Comparison of ENCODE assay signal across 1 cellular context in the genomic region with DNA sequence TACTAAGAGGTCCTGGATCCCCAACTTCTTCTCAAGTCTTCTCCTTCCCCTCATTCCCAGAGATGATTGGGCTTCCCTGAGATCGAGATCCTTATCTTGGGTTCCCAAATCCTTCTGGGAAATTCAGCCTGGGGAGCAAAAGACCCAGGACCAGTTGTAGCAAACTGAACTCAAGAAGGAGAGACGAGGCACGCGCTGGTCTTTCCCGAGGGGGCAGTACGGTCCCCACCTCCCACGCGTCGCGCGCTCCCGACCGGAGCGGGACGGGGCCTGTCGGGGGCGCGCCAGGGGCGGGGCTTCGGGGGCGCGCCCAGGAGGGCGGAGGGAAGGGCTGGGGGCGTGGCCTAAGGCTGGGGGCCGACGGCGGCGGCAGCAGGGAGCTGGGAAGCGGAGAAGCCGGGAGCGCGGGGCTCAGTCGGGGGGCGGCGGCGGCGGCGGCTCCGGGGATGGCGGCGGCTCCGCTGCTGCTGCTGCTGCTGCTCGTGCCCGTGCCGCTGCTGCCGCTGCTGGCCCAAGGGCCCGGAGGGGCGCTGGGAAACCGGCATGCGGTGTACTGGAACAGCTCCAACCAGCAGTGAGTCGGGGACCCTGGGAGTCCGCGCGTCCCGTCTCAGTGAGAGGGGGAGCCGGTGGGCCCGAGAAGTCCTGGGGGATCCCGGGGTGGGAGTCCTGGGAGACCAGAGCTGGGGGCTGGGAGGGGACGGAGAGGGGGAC.
TF ChIP-seq lines count a peak whose summit lies in the region.

Gene EFNA3 (plus strand): TSS at position 342 of the 714 bp plus-strand sequence. CDS start 105 bp downstream, at position 447.

TF ChIP-seq in K562, 482 proteins besides CTCF, POLR2A, EP300 and RAD21 (continued from another document and continues in another):
- TF ChIP-seq THRAP3 (IDR thresholded peaks at IDR 0.05; ENCODE audit: borderline replicate concordance) (no peak), YY1 (IDR thresholded peaks at IDR 0.05; ENCODE audit: borderline replicate concordance in 1 of 3, control insufficient read depth in 1 of 3, extremely low read depth in 1 of 3, insufficient read depth in 3 of 3, insufficient read length in 1 of 3, insufficient replicate concordance in 2 of 3, low read depth in 1 of 3, low read length in 2 of 3) (peak in 1 of 3 experiments; percentile 10), TAF1 (IDR thresholded peaks at IDR 0.05; ENCODE audit: control insufficient read depth, extremely low read depth, insufficient read depth, low read length, severe bottlenecking) (peak; percentile 24), MAZ (CRISPR knock-in tag; conservative IDR thresholded peaks at IDR 0.05 in 1 of 2, IDR thresholded peaks at IDR 0.05 in 1 of 2) (peak; percentile 44 to 71; a peak in 3 of 4 replicates), ZNF280A (IDR thresholded peaks at IDR 0.05; ENCODE audit: low read depth, partially characterized antibody) (no peak), TRIM24 (IDR thresholded peaks at IDR 0.05) (no peak), CREB3 (tag; conservative IDR thresholded peaks at IDR 0.05; ENCODE audit: low read depth) (no peak), LARP7 (IDR thresholded peaks at IDR 0.05) (no peak), EZH2 (IDR thresholded peaks at IDR 0.05; ENCODE audit: borderline replicate concordance, low read depth, low read length) (no peak), HDGF (IDR thresholded peaks at IDR 0.05) (no peak), HEY1 (CRISPR knock-in tag; IDR thresholded peaks at IDR 0.05; ENCODE audit: borderline replicate concordance) (no peak), ZNF764 (CRISPR knock-in tag; IDR thresholded peaks at IDR 0.05; ENCODE audit: low read depth) (no peak), BHLHE40 (IDR thresholded peaks at IDR 0.05; ENCODE audit: low read length) (no peak), CCAR2 (IDR thresholded peaks at IDR 0.05; ENCODE audit: low read depth, low read length) (no peak), GATA2 (CRISPR knock-in tag; IDR thresholded peaks at IDR 0.05) (0 out of 2 replicates have a peak, but pooled peaks have one; percentile 59), PPARD (CRISPR knock-in tag; IDR thresholded peaks at IDR 0.05) (no peak), KDM2B (CRISPR knock-in tag; IDR thresholded peaks at IDR 0.05) (no peak; the same call in 1 of the 2 replicates), HMG20A (CRISPR knock-in tag; conservative IDR thresholded peaks at IDR 0.05) (no peak), ZFP91 (CRISPR knock-in tag; IDR thresholded peaks at IDR 0.05) (no peak), ARID1B (IDR thresholded peaks at IDR 0.05) (no peak), JUND (IDR thresholded peaks at IDR 0.05; ENCODE audit: borderline replicate concordance, low read depth, low read length) (no peak), JUND (tag; IDR thresholded peaks at IDR 0.05; ENCODE audit: borderline replicate concordance, low read depth, low read length) (no peak), CHD1 (IDR thresholded peaks at IDR 0.05; ENCODE audit: low read length) (no peak), ZNF561 (CRISPR knock-in tag; conservative IDR thresholded peaks at IDR 0.05) (no peak), MAFG (tag; conservative IDR thresholded peaks at IDR 0.05) (no peak), CBX8 (IDR thresholded peaks at IDR 0.05; ENCODE audit: borderline replicate concordance, extremely low read depth, low read depth, low read length, poor library complexity, severe bottlenecking) (no peak), BMI1 (IDR thresholded peaks at IDR 0.05; ENCODE audit: low read length) (no peak), ZNF277 (CRISPR knock-in tag; IDR thresholded peaks at IDR 0.05; ENCODE audit: borderline replicate concordance) (no peak), ZFP30 (CRISPR knock-in tag; IDR thresholded peaks at IDR 0.05; ENCODE audit: borderline replicate concordance) (no peak), TOE1 (IDR thresholded peaks at IDR 0.05; ENCODE audit: borderline replicate concordance) (no peak), TOE1 (CRISPR knock-in tag; IDR thresholded peaks at IDR 0.05; ENCODE audit: borderline replicate concordance, low read depth) (no peak), ZNF408 (CRISPR knock-in tag; IDR thresholded peaks at IDR 0.05; ENCODE audit: low read depth) (no peak), EGR1 (conservative IDR thresholded peaks at IDR 0.05) (peak; percentile 93)
- TF ChIP-seq, protein P1, sequence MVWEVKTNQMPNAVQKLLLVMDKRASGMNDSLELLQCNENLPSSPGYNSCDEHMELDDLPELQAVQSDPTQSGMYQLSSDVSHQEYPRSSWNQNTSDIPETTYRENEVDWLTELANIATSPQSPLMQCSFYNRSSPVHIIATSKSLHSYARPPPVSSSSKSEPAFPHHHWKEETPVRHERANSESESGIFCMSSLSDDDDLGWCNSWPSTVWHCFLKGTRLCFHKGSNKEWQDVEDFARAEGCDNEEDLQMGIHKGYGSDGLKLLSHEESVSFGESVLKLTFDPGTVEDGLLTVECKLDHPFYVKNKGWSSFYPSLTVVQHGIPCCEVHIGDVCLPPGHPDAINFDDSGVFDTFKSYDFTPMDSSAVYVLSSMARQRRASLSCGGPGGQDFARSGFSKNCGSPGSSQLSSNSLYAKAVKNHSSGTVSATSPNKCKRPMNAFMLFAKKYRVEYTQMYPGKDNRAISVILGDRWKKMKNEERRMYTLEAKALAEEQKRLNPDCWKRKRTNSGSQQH (CRISPR knock-in tag; IDR thresholded peaks at IDR 0.05) = no peak
- TF ChIP-seq, protein P2, sequence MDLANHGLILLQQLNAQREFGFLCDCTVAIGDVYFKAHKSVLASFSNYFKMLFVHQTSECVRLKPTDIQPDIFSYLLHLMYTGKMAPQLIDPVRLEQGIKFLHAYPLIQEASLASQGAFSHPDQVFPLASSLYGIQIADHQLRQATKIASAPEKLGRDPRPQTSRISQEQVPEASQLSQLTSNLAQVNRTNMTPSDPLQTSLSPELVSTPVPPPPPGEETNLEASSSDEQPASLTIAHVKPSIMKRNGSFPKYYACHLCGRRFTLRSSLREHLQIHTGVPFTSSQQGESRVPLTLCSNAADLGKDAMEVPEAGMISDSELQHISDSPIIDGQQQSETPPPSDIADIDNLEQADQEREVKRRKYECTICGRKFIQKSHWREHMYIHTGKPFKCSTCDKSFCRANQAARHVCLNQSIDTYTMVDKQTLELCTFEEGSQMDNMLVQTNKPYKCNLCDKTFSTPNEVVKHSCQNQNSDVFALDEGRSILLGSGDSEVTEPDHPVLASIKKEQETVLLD (IDR thresholded peaks at IDR 0.05) = no peak
- TF ChIP-seq, protein P3, sequence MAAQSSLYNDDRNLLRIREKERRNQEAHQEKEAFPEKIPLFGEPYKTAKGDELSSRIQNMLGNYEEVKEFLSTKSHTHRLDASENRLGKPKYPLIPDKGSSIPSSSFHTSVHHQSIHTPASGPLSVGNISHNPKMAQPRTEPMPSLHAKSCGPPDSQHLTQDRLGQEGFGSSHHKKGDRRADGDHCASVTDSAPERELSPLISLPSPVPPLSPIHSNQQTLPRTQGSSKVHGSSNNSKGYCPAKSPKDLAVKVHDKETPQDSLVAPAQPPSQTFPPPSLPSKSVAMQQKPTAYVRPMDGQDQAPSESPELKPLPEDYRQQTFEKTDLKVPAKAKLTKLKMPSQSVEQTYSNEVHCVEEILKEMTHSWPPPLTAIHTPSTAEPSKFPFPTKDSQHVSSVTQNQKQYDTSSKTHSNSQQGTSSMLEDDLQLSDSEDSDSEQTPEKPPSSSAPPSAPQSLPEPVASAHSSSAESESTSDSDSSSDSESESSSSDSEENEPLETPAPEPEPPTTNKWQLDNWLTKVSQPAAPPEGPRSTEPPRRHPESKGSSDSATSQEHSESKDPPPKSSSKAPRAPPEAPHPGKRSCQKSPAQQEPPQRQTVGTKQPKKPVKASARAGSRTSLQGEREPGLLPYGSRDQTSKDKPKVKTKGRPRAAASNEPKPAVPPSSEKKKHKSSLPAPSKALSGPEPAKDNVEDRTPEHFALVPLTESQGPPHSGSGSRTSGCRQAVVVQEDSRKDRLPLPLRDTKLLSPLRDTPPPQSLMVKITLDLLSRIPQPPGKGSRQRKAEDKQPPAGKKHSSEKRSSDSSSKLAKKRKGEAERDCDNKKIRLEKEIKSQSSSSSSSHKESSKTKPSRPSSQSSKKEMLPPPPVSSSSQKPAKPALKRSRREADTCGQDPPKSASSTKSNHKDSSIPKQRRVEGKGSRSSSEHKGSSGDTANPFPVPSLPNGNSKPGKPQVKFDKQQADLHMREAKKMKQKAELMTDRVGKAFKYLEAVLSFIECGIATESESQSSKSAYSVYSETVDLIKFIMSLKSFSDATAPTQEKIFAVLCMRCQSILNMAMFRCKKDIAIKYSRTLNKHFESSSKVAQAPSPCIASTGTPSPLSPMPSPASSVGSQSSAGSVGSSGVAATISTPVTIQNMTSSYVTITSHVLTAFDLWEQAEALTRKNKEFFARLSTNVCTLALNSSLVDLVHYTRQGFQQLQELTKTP (IDR thresholded peaks at IDR 0.05; ENCODE audit: low read depth in 1 of 2, partially characterized antibody in 2 of 2) = no peak
- TF ChIP-seq, protein P4, sequence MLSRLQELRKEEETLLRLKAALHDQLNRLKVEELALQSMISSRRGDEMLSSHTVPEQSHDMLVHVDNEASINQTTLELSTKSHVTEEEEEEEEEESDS (CRISPR knock-in tag; IDR thresholded peaks at IDR 0.05) = no peak
- TF ChIP-seq, protein P5, sequence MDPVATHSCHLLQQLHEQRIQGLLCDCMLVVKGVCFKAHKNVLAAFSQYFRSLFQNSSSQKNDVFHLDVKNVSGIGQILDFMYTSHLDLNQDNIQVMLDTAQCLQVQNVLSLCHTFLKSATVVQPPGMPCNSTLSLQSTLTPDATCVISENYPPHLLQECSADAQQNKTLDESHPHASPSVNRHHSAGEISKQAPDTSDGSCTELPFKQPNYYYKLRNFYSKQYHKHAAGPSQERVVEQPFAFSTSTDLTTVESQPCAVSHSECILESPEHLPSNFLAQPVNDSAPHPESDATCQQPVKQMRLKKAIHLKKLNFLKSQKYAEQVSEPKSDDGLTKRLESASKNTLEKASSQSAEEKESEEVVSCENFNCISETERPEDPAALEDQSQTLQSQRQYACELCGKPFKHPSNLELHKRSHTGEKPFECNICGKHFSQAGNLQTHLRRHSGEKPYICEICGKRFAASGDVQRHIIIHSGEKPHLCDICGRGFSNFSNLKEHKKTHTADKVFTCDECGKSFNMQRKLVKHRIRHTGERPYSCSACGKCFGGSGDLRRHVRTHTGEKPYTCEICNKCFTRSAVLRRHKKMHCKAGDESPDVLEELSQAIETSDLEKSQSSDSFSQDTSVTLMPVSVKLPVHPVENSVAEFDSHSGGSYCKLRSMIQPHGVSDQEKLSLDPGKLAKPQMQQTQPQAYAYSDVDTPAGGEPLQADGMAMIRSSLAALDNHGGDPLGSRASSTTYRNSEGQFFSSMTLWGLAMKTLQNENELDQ (CRISPR knock-in tag; IDR thresholded peaks at IDR 0.05; ENCODE audit: borderline replicate concordance) = no peak
- TF ChIP-seq, protein P6, sequence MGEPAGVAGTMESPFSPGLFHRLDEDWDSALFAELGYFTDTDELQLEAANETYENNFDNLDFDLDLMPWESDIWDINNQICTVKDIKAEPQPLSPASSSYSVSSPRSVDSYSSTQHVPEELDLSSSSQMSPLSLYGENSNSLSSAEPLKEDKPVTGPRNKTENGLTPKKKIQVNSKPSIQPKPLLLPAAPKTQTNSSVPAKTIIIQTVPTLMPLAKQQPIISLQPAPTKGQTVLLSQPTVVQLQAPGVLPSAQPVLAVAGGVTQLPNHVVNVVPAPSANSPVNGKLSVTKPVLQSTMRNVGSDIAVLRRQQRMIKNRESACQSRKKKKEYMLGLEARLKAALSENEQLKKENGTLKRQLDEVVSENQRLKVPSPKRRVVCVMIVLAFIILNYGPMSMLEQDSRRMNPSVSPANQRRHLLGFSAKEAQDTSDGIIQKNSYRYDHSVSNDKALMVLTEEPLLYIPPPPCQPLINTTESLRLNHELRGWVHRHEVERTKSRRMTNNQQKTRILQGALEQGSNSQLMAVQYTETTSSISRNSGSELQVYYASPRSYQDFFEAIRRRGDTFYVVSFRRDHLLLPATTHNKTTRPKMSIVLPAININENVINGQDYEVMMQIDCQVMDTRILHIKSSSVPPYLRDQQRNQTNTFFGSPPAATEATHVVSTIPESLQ (CRISPR knock-in tag; IDR thresholded peaks at IDR 0.05) = no peak
